In the genomic region with DNA sequence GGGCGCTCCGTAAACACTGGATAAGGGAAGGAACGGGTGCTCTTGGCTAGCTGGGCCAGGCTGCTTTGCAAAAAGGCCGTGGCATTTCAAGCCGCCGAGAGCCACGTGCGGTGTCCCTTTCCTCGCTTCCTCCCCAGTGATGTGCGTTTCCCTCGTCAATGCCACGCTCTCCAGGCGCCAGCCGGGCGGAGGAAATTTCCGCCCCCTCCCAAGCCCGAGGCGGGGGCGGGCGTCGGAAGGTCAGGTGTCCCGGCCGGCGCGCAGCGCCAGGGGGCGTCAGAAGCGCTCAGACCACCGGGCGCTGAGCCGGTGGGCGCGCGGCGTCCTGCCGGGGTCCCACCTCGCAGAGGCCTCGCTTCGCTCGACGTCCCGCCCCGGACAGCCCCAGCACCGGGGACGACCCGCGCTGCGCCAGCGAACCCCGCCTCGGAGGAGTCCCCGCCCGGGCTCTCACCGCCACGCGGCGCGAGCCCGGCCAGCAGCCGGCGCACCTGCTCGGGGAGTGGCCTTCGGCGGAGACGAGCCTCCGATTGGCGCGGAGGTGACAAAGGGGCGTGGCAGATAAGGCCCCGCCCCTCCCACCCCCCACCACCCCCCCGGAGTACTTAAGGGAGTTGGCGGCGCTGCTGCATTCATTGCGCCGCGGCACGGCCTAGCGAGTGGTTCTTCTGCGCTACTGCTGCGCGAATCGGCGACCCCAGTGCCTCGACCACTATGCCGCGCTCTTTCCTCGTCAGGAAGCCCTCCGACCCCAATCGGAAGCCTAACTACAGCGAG, we compare ENCODE assay signal across 8 cellular contexts. TPM values are rescaled to one million over a fixed set of nuclear protein-coding genes. Genes with fewer than 3 reads are reported as not detected.
DNase-seq lines count a peak whose midpoint lies in the region; ATAC-seq and TF ChIP-seq lines count a peak whose summit lies in the region.

Gene SNAI1 (plus strand): TSS at position 635 of the 777 bp plus-strand sequence. CDS start 80 bp downstream, at position 715.

- ATAC-seq in GM21737 (IDR thresholded peaks at IDR 0.05; ENCODE audit: unreplicated experiment) = peak; percentile 80
- peak; percentile 90 for ATAC-seq in stimulated activated naive CD8-positive, alpha-beta T cell treated with anti-CD3 and anti-CD28 coated beads, Interleukin-15, amount 100 ng/mL, for 72 hours

- TF ChIP-seq CTCF in LNCAP (IDR thresholded peaks at IDR 0.05) = peak; percentile 72
- TF ChIP-seq CTCF in neural crest cell (conservative IDR thresholded peaks at IDR 0.05) = peak; percentile 65

- peak; percentile 71 for DNase-seq in DMS53 treated with DMSO at 0.1 percent for 48 hours (lab: John Stamatoyannopoulos, UW; ENCODE audit: unreplicated experiment)
- DNase-seq in RPMI7951 (ENCODE audit: low read depth) = peak; percentile 76
- peak; percentile 75 for DNase-seq in activated T-helper 9 cell treated with anti-CD3 and anti-CD28 coated beads, Interleukin-2, amount 50 U/mL, for 16 hours (ENCODE audit: low read depth)
- peak; percentile 51 for DNase-seq in fibroblast of the conjunctiva (ENCODE audit: low read depth)
- DNase-seq in neural crest cell (ENCODE audit: low read depth, low spot score) = peak; percentile 80
- DNase-seq in stimulated activated naive CD8-positive, alpha-beta T cell treated with anti-CD3 and anti-CD28 coated beads, Interleukin-15, amount 100 ng/mL, for 72 hours = peak; percentile 82 to 83

- peaks cover 32% of the 10 kb centered on the region for H3K27me3 Mint-ChIP-seq in neural crest cell (ENCODE audit: low read depth)
- H3K27me3 Mint-ChIP-seq in stimulated activated naive CD8-positive, alpha-beta T cell treated with anti-CD3 and anti-CD28 coated beads, Interleukin-15, amount 100 ng/mL, for 72 hours = peaks cover 7% of the 10 kb centered on the region

- peaks cover 54% of the 10 kb centered on the region for H3K4me1 Mint-ChIP-seq in neural crest cell
- peaks cover 45% of the 10 kb centered on the region for H3K4me1 Mint-ChIP-seq in stimulated activated naive CD8-positive, alpha-beta T cell treated with anti-CD3 and anti-CD28 coated beads, Interleukin-15, amount 100 ng/mL, for 72 hours

- H3K27ac Mint-ChIP-seq in neural crest cell (ENCODE audit: unreplicated experiment) = peak within 1 kb of the TSS; percentile 88
- H3K27ac Mint-ChIP-seq in stimulated activated naive CD8-positive, alpha-beta T cell treated with anti-CD3 and anti-CD28 coated beads, Interleukin-15, amount 100 ng/mL, for 72 hours = peak within 1 kb of the TSS in 1 of 2 donors; percentile 89

- H3K4me3 Mint-ChIP-seq in neural crest cell = peak within 1 kb of the TSS; percentile 93
- peak within 1 kb of the TSS; percentile 67 to 75 for H3K4me3 Mint-ChIP-seq in stimulated activated naive CD8-positive, alpha-beta T cell treated with anti-CD3 and anti-CD28 coated beads, Interleukin-15, amount 100 ng/mL, for 72 hours

- no peaks in the 10 kb centered on the region for H3K36me3 Mint-ChIP-seq in neural crest cell (ENCODE audit: low read depth)

- H3K9me3 Mint-ChIP-seq in neural crest cell = no peaks in the 10 kb centered on the region
- H3K9me3 Mint-ChIP-seq in stimulated activated naive CD8-positive, alpha-beta T cell treated with anti-CD3 and anti-CD28 coated beads, Interleukin-15, amount 100 ng/mL, for 72 hours = no peaks in the 10 kb centered on the region

RNA-seq across cellular contexts. Expression of gene SNAI1, which starts in this region (rescaled TPM):
- 1.4 and 1.7 TPM in 2 replicates for total RNA-seq in RPMI7951 (2014; rRNA removed; shearing (Covaris generic))
- total RNA-seq in neural crest cell = 12.5 and 12.9 TPM in 2 replicates

Comparison
In these comparisons a context has a peak if more than half of its experiments do, and no peak if none do; other contexts are left out.
1. Peak in every context shown above with its lines: DNase-seq and ATAC-seq.